24 cellular contexts compared by ENCODE assay signal in genomic region chr17:69018022-69018615, GRCh38. TPM values are rescaled to one million over a fixed set of nuclear protein-coding genes. Genes with fewer than 3 reads are reported as not detected.
DNase-seq lines count a peak whose midpoint lies in the region; ATAC-seq, FAIRE-seq and TF ChIP-seq lines count a peak whose summit lies in the region.
"Had no signal": no experiment of that assay in that cellular context is flagged by ENCODE, and none has a peak within 500 bp of the region (broad histone marks: within the 10 kb centered on the region; RNA-seq: fewer than 3 reads in every experiment).

No MANE protein-coding gene starts in this region.

- TF ChIP-seq EP300 in HepG2 (IDR thresholded peaks at IDR 0.05; ENCODE audit: low read depth in 2 of 2, low read length in 2 of 2), result no peak; a peak in 1 of 4 replicates
- no peak for TF ChIP-seq EP300 in HepG2 (CRISPR knock-in tag; IDR thresholded peaks at IDR 0.05; ENCODE audit: borderline replicate concordance)

- intact Hi-C loops in HepG2 (cut with micrococcal nuclease; ENCODE audit: unreplicated experiment), result no loop called here

- ATAC-seq in HepG2, result peak; percentile 77
- ATAC-seq: GM12878, HCT116 had no signal

- H3K4me2 ChIP-seq in HepG2 (ENCODE audit: low read depth, low read length), result peak overlapping the region; percentile 43

- no peak for TF ChIP-seq POLR2A in HepG2 (IDR thresholded peaks at IDR 0.05; ENCODE audit: insufficient read depth in 1 of 2, low read depth in 2 of 2, low read length in 2 of 2)

- BruUV-seq in HepG2 (replicated peaks; lab: Mats Ljungman, UMichigan), result no TSS peak

- H4K20me1 ChIP-seq in HepG2 (ENCODE audit: insufficient read depth, low read length), result no peaks in the 10 kb centered on the region

- no peaks in the 10 kb centered on the region for H3K9me3 ChIP-seq in HepG2 (ENCODE audit: low read length)
- H3K9me3 ChIP-seq: BE2C had no signal

- peak overlapping the region; percentile 57 for H2AFZ ChIP-seq in HepG2 (ENCODE audit: low read length)

- H3K79me2 ChIP-seq in HepG2 (ENCODE audit: insufficient read depth, low read length), result no peaks in the 10 kb centered on the region

- no peak for FAIRE-seq in HepG2 (lab: Jason Lieb, UNC)
- FAIRE-seq: A204.1, GM12878, HTR-8/SVneo had no signal

- H3K9ac ChIP-seq in HepG2 (ENCODE audit: insufficient read depth, low read depth, low read length), result no peak overlapping the region

- no peak for TF ChIP-seq RAD21 in HepG2 (CRISPR knock-in tag; IDR thresholded peaks at IDR 0.05)

- WGBS in HepG2 (ENCODE audit: low lambda C conversion rate), result 16% methylated on average over 3 of the region's 3 CpGs

- POLR2A ChIA-PET in HepG2 (lab: Yijun Ruan, JAX), result no interaction called here

- no peaks in the 10 kb centered on the region for H3K27me3 ChIP-seq in HepG2 (ENCODE audit: control insufficient read depth in 1 of 2, insufficient read depth in 2 of 2, low read length in 2 of 2)
- H3K27me3 ChIP-seq: BE2C had no signal

- DNase-seq in fibroblast of villous mesenchyme (ENCODE audit: low read depth), result peak; percentile 21
- DNase-seq in HepG2 (ENCODE audit: low spot score), result no peak
- peak; percentile 6 for DNase-seq in renal cortical epithelial cell (ENCODE audit: low read depth)
- DNase-seq in NCI-H226, result no peak
- no peak for DNase-seq in NCI-H146 treated with DMSO at 0.1 percent for 48 hours (lab: John Stamatoyannopoulos, UW; ENCODE audit: unreplicated experiment)
- DNase-seq in NCI-H187 treated with DMSO at 0.1 percent for 48 hours (lab: John Stamatoyannopoulos, UW), result no peak
- DNase-seq: ACHN; BE2C; C1 segment of cervical spinal cord; CD4-positive, CD25-positive, alpha-beta regulatory T cell; CD8-positive, alpha-beta memory T cell; COR-L47; DMS 273 treated with DMSO at 0.1 percent for 48 hours; DMS53; DND-41; EL; GOT3; H7; HFFc6 had no signal

- TF ChIP-seq CTCF in fibroblast of villous mesenchyme (IDR thresholded peaks at IDR 0.05; ENCODE audit: insufficient read depth, low read depth, low read length) (no peak), HepG2 (CRISPR knock-in tag; IDR thresholded peaks at IDR 0.05) (no peak)

- in situ Hi-C loops in HepG2 (cut with HindIII; ENCODE audit: extremely low pct_ligation_motif_present, low pct_unique_long_range_greater_than_20kb), result no loop called here

- CTCF ChIA-PET in HepG2 (lab: Yijun Ruan, JAX; ENCODE audit: low intra/inter-chr PET ratio, low total read pairs), result no interaction called here

- H3K4me3 ChIP-seq in fibroblast of villous mesenchyme (ENCODE audit: low read depth, low read length), result no peak overlapping the region
- no peak overlapping the region for H3K4me3 ChIP-seq in HepG2 (replicated peaks in 1 of 3; ENCODE audit: insufficient read depth in 1 of 3, low read depth in 2 of 3, low read length in 3 of 3)
- H3K4me3 ChIP-seq: GM12878 had no signal

- no peaks in the 10 kb centered on the region for H3K36me3 ChIP-seq in HepG2 (replicated peaks in 1 of 2; ENCODE audit: control insufficient read depth in 1 of 2, insufficient read depth in 2 of 2, low read length in 2 of 2)
- H3K36me3 ChIP-seq: BE2C had no signal

- H3K4me1 ChIP-seq in HepG2 (ENCODE audit: insufficient read depth, low read length), result peaks cover 36% of the 10 kb centered on the region
- H3K4me1 ChIP-seq: BE2C had no signal

- no peak overlapping the region for H3K27ac ChIP-seq in HepG2 (ENCODE audit: extremely low read length, insufficient read depth, low read length)

TF ChIP-seq in HepG2, 621 proteins besides CTCF, POLR2A, EP300 and RAD21 (continues in another document):
- peak; percentile 68 for TF ChIP-seq FOXA3 (CRISPR knock-in tag; IDR thresholded peaks at IDR 0.05)
- TF ChIP-seq ZNF333 (CRISPR knock-in tag; IDR thresholded peaks at IDR 0.05; ENCODE audit: borderline replicate concordance), result no peak
- peak; percentile 41; the same call in 1 of the 2 replicates for TF ChIP-seq HMG20A (CRISPR knock-in tag; IDR thresholded peaks at IDR 0.05; ENCODE audit: borderline replicate concordance)
- no peak for TF ChIP-seq DMTF1 (CRISPR knock-in tag; IDR thresholded peaks at IDR 0.05)
- 0 out of 2 replicates have a peak, but pooled peaks have one; percentile 19 for TF ChIP-seq MLX (CRISPR knock-in tag; IDR thresholded peaks at IDR 0.05)
- TF ChIP-seq CHD2 (IDR thresholded peaks at IDR 0.05; ENCODE audit: low read depth, low read length), result no peak
- no peak for TF ChIP-seq ZNF614 (CRISPR knock-in tag; IDR thresholded peaks at IDR 0.05; ENCODE audit: borderline replicate concordance)
- TF ChIP-seq ZNF232 (CRISPR knock-in tag; IDR thresholded peaks at IDR 0.05; ENCODE audit: borderline replicate concordance), result no peak
- TF ChIP-seq TCF7 (IDR thresholded peaks at IDR 0.05; ENCODE audit: low read depth), result no peak
- peak; percentile 22; the same call in 1 of the 2 replicates for TF ChIP-seq SAP130 (CRISPR knock-in tag; IDR thresholded peaks at IDR 0.05; ENCODE audit: low read depth)
- TF ChIP-seq NFYB (CRISPR knock-in tag; IDR thresholded peaks at IDR 0.05), result no peak
- TF ChIP-seq SMAD3 (CRISPR knock-in tag; IDR thresholded peaks at IDR 0.05), result peak; percentile 58; the same call in 1 of the 2 replicates
- no peak for TF ChIP-seq ZNF446 (CRISPR knock-in tag; IDR thresholded peaks at IDR 0.05)
- TF ChIP-seq ERF (CRISPR knock-in tag; IDR thresholded peaks at IDR 0.05), result no peak
- TF ChIP-seq CREBL2 (CRISPR knock-in tag; IDR thresholded peaks at IDR 0.05; ENCODE audit: borderline replicate concordance), result no peak
- no peak for TF ChIP-seq ZNF543 (CRISPR knock-in tag; IDR thresholded peaks at IDR 0.05)
- no peak for TF ChIP-seq GATA4 (IDR thresholded peaks at IDR 0.05; ENCODE audit: borderline replicate concordance, low read depth)
- no peak for TF ChIP-seq PRMT3 (CRISPR knock-in tag; IDR thresholded peaks at IDR 0.05; ENCODE audit: borderline replicate concordance, low read depth)
- TF ChIP-seq ZFP1 (CRISPR knock-in tag; IDR thresholded peaks at IDR 0.05), result no peak
- TF ChIP-seq GPN1 (CRISPR knock-in tag; IDR thresholded peaks at IDR 0.05; ENCODE audit: borderline replicate concordance), result no peak
- no peak for TF ChIP-seq KDM1A (CRISPR knock-in tag; IDR thresholded peaks at IDR 0.05)
- peak; percentile 46 for TF ChIP-seq ASH2L (IDR thresholded peaks at IDR 0.05; ENCODE audit: insufficient read length, low read depth, low read length)
- TF ChIP-seq THAP11 (CRISPR knock-in tag; IDR thresholded peaks at IDR 0.05), result peak; percentile 25; the same call in 1 of the 2 replicates

RNA-seq across cellular contexts. Expression of gene ABCA9, which starts 42.6 kb away (rescaled TPM):
- total RNA-seq in fibroblast of villous mesenchyme, result 2.2 and 2.3 TPM in 2 replicates
- 0.04 TPM in 1 of 2 replicates, not detected in the other for total RNA-seq in HepG2 (2016; rRNA removed; fragmentation: Illumina TruSeq; extraction: Trizol)
- not detected in 2 replicates for total RNA-seq in HepG2 (2016; cell fraction: cytosol; rRNA removed; fragmentation: Illumina TruSeq; extraction: Trizol; ENCODE audit: low read depth)
- total RNA-seq in HepG2 (2016; cell fraction: insoluble cytoplasmic fraction; rRNA removed; fragmentation: Illumina TruSeq; extraction: Trizol), result not detected in 2 replicates
- total RNA-seq in HepG2 (2016; cell fraction: membrane; rRNA removed; fragmentation: Illumina TruSeq; extraction: Trizol), result not detected in 2 replicates
- 0.19 TPM in 1 of 2 replicates, not detected in the other for total RNA-seq in HepG2 (2016; cell fraction: nucleus; rRNA removed; fragmentation: Illumina TruSeq; extraction: Trizol)
- polyA plus RNA-seq in HepG2 (2011; rRNA removed), result 0.03 TPM in 1 of 2 replicates, not detected in the other
- polyA plus RNA-seq in HepG2 (2011; cell fraction: cytosol; rRNA removed), result 0.08 TPM in 1 of 2 replicates, not detected in the other
- polyA plus RNA-seq in HepG2 (2011; cell fraction: nucleus; rRNA removed), result 0.09 and 0.19 TPM in 2 replicates
- 0.11 and 0.12 TPM in 2 replicates for polyA plus RNA-seq in HepG2 (2012)
- not detected in 2 replicates for polyA plus RNA-seq in HepG2 (2016; cell fraction: cytosol; fragmentation: Illumina TruSeq; extraction: Trizol; ENCODE audit: low read depth)
- not detected in 2 replicates for polyA plus RNA-seq in HepG2 (2016; cell fraction: insoluble cytoplasmic fraction; fragmentation: Illumina TruSeq; extraction: Trizol; ENCODE audit: low read depth)
- not detected in 2 replicates for polyA plus RNA-seq in HepG2 (2016; cell fraction: membrane; fragmentation: Illumina TruSeq; extraction: Trizol; ENCODE audit: low read depth)
- not detected in 2 replicates for polyA plus RNA-seq in HepG2 (2016; cell fraction: nucleus; fragmentation: Illumina TruSeq; extraction: Trizol; ENCODE audit: insufficient read depth, low read depth)
- polyA minus RNA-seq in HepG2 (2011; rRNA and poly(A)+ RNA removed; ENCODE audit: low replicate concordance), result 0.51 TPM in 1 of 2 replicates, not detected in the other
- not detected in 2 replicates for polyA minus RNA-seq in HepG2 (2011; cell fraction: cytosol; rRNA and poly(A)+ RNA removed)
- 0.52 and 0.62 TPM in 2 replicates for polyA minus RNA-seq in HepG2 (2011; cell fraction: nucleus; rRNA and poly(A)+ RNA removed)
- 0.20 TPM in 1 of 2 replicates, not detected in the other for total RNA-seq in renal cortical epithelial cell
- total RNA-seq: CD4-positive, CD25-positive, alpha-beta regulatory T cell; CD8-positive, alpha-beta memory T cell; G401; H7; HFFc6 had no signal
- polyA plus RNA-seq: CD4-positive, CD25-positive, alpha-beta regulatory T cell; CD8-positive, alpha-beta memory T cell had no signal

Comparison
In these comparisons a context has a peak if more than half of its experiments do, and no peak if none do; other contexts are left out.
1. DNase-seq: peak in fibroblast of villous mesenchyme (single experiment) and renal cortical epithelial cell (single experiment); none in HepG2 (single experiment), NCI-H226 (single experiment), NCI-H146 treated with DMSO at 0.1 percent for 48 hours (single experiment) and NCI-H187 treated with DMSO at 0.1 percent for 48 hours (single experiment).